ENCODE assay signal across 19 cellular contexts in genomic region chr1:15820478-15820877, GRCh38.
DNase-seq lines count a peak whose midpoint lies in the region.
"Had no signal": no experiment of that assay in that cellular context is flagged by ENCODE, and none has a peak within 500 bp of the region (broad histone marks: within the 10 kb centered on the region; RNA-seq: fewer than 3 reads in every experiment).

No MANE protein-coding gene starts in this region.

- peak; percentile 69 for DNase-seq in EH (ENCODE audit: low read depth)
- peak; percentile 83 for DNase-seq in NCI-H226
- peak; percentile 48 for DNase-seq in astrocyte of the hippocampus (ENCODE audit: low read depth, low spot score)
- peak; percentile 30 for DNase-seq in glomerular visceral epithelial cell (ENCODE audit: extremely low spot score)
- DNase-seq in DMS53 treated with DMSO at 0.1 percent for 48 hours (lab: John Stamatoyannopoulos, UW; ENCODE audit: unreplicated experiment), result no peak
- DNase-seq in kidney glomerular epithelial cell (lab: John Stamatoyannopoulos, UW), result no peak
- no peak for DNase-seq in DMS153 (lab: John Stamatoyannopoulos, UW)
- DNase-seq in amniotic stem cell (lab: John Stamatoyannopoulos, UW), result no peak
- DNase-seq: activated CD4-positive, alpha-beta T cell treated with anti-CD3 and anti-CD28 coated beads, Interleukin-2, amount 50 U/mL, for 4 hours; activated effector memory CD4-positive, alpha-beta T cell treated with anti-CD3 and anti-CD28 coated beads, Interleukin-2, amount 50 U/mL, for 16 hours; Caco-2; H9; hippocampal formation; NCI-H1930; NCI-H2227 treated with DMSO at 0.1 percent for 48 hours; PC-3; psoas muscle; stimulated activated CD4-positive, alpha-beta T cell treated with anti-CD3 and anti-CD28 coated beads, Interleukin-2, amount 100 ng/mL, for 24 hours; WERI-Rb-1 had no signal

Comparison
In these comparisons a context has a peak if more than half of its experiments do, and no peak if none do; other contexts are left out.
1. DNase-seq: peak in EH (single experiment), NCI-H226 (single experiment), astrocyte of the hippocampus (single experiment) and glomerular visceral epithelial cell (single experiment); none in DMS53 treated with DMSO at 0.1 percent for 48 hours (single experiment), kidney glomerular epithelial cell (single experiment), DMS153 (single experiment) and amniotic stem cell (single experiment).